Comparison of ENCODE assay signal across 1 cellular context in genomic region chr2:201057715-201058248, GRCh38.
TF ChIP-seq lines count a peak whose summit lies in the region.

No MANE protein-coding gene starts in this region.

TF ChIP-seq in HepG2, 621 proteins besides CTCF, POLR2A, EP300 and RAD21 (continued from another document and continues in another):
- TF ChIP-seq ZNF646 (CRISPR knock-in tag; IDR thresholded peaks at IDR 0.05): no peak
- TF ChIP-seq DMTF1 (CRISPR knock-in tag; IDR thresholded peaks at IDR 0.05): no peak
- TF ChIP-seq ZNF496 (CRISPR knock-in tag; IDR thresholded peaks at IDR 0.05; ENCODE audit: insufficient replicate concordance): no peak
- no peak for TF ChIP-seq NPAS2 (CRISPR knock-in tag; IDR thresholded peaks at IDR 0.05; ENCODE audit: borderline replicate concordance)
- TF ChIP-seq ZNF180 (CRISPR knock-in tag; IDR thresholded peaks at IDR 0.05; ENCODE audit: borderline replicate concordance, low read depth): no peak
- peak; percentile 99 to 100 for TF ChIP-seq MAFK (conservative IDR thresholded peaks at IDR 0.05 in 1 of 2, IDR thresholded peaks at IDR 0.05 in 1 of 2; ENCODE audit: low read length in 2 of 2)
- TF ChIP-seq ZNF432 (CRISPR knock-in tag; IDR thresholded peaks at IDR 0.05; ENCODE audit: borderline replicate concordance): no peak
- TF ChIP-seq ZNF12 (CRISPR knock-in tag; IDR thresholded peaks at IDR 0.05): peak; percentile 85
- TF ChIP-seq ZNF138 (CRISPR knock-in tag; IDR thresholded peaks at IDR 0.05; ENCODE audit: low read depth): no peak
- no peak for TF ChIP-seq REST (IDR thresholded peaks at IDR 0.05; ENCODE audit: borderline replicate concordance in 1 of 2, low read depth in 1 of 2, low read length in 2 of 2)
- TF ChIP-seq ZBTB3 (CRISPR knock-in tag; IDR thresholded peaks at IDR 0.05; ENCODE audit: borderline replicate concordance, low read depth): peak; percentile 23; the same call in 1 of the 2 replicates
- TF ChIP-seq E2F2 (CRISPR knock-in tag; IDR thresholded peaks at IDR 0.05; ENCODE audit: borderline replicate concordance): no peak
- TF ChIP-seq ZNF850 (CRISPR knock-in tag; conservative IDR thresholded peaks at IDR 0.05): no peak
- no peak for TF ChIP-seq ZNF709 (CRISPR knock-in tag; IDR thresholded peaks at IDR 0.05)
- TF ChIP-seq ZKSCAN5 (CRISPR knock-in tag; IDR thresholded peaks at IDR 0.05): no peak
- peak; percentile 99 for TF ChIP-seq MAFF (IDR thresholded peaks at IDR 0.05; ENCODE audit: low read depth, low read length)
- no peak for TF ChIP-seq CREB1 (IDR thresholded peaks at IDR 0.05)
- peak; percentile 51; the same call in 1 of the 2 replicates for TF ChIP-seq CREB1 (CRISPR knock-in tag; IDR thresholded peaks at IDR 0.05)
- TF ChIP-seq PAWR (CRISPR knock-in tag; IDR thresholded peaks at IDR 0.05; ENCODE audit: borderline replicate concordance): no peak
- TF ChIP-seq MXD4 (CRISPR knock-in tag; IDR thresholded peaks at IDR 0.05): no peak
- TF ChIP-seq ARHGAP35 (CRISPR knock-in tag; IDR thresholded peaks at IDR 0.05; ENCODE audit: borderline replicate concordance): no peak
- no peak for TF ChIP-seq PITX1 (CRISPR knock-in tag; IDR thresholded peaks at IDR 0.05)
- no peak for TF ChIP-seq ZBTB21 (CRISPR knock-in tag; IDR thresholded peaks at IDR 0.05)
- TF ChIP-seq NFAT5 (CRISPR knock-in tag; IDR thresholded peaks at IDR 0.05): no peak
- no peak for TF ChIP-seq EED (CRISPR knock-in tag; IDR thresholded peaks at IDR 0.05)
- no peak for TF ChIP-seq ZNF558 (CRISPR knock-in tag; IDR thresholded peaks at IDR 0.05; ENCODE audit: borderline replicate concordance)
- 0 out of 2 replicates have a peak, but pooled peaks have one; percentile 25 for TF ChIP-seq MIXL1 (CRISPR knock-in tag; IDR thresholded peaks at IDR 0.05)
- peak; percentile 88; the same call in 1 of the 2 replicates for TF ChIP-seq SALL1 (CRISPR knock-in tag; IDR thresholded peaks at IDR 0.05)
- 0 out of 2 replicates have a peak, but pooled peaks have one; percentile 58 for TF ChIP-seq TARDBP (CRISPR knock-in tag; IDR thresholded peaks at IDR 0.05)
- TF ChIP-seq ELF3 (CRISPR knock-in tag; IDR thresholded peaks at IDR 0.05): peak; percentile 78
- no peak for TF ChIP-seq ATAD3A (CRISPR knock-in tag; IDR thresholded peaks at IDR 0.05)
- TF ChIP-seq BATF2 (CRISPR knock-in tag; IDR thresholded peaks at IDR 0.05): no peak
- TF ChIP-seq TCF7L2 (IDR thresholded peaks at IDR 0.05; ENCODE audit: low read depth, low read length): peak; percentile 95
- no peak for TF ChIP-seq ZNF136 (CRISPR knock-in tag; IDR thresholded peaks at IDR 0.05; ENCODE audit: low read depth)
- TF ChIP-seq KDM5A (IDR thresholded peaks at IDR 0.05; ENCODE audit: borderline replicate concordance, low read length): no peak
- 0 out of 2 replicates have a peak, but pooled peaks have one; percentile 25 for TF ChIP-seq KDM3A (CRISPR knock-in tag; IDR thresholded peaks at IDR 0.05; ENCODE audit: low read depth)
- peak; percentile 63; the same call in 1 of the 2 replicates for TF ChIP-seq NR2F2 (IDR thresholded peaks at IDR 0.05; ENCODE audit: borderline replicate concordance, low read depth)
- TF ChIP-seq, protein P1, sequence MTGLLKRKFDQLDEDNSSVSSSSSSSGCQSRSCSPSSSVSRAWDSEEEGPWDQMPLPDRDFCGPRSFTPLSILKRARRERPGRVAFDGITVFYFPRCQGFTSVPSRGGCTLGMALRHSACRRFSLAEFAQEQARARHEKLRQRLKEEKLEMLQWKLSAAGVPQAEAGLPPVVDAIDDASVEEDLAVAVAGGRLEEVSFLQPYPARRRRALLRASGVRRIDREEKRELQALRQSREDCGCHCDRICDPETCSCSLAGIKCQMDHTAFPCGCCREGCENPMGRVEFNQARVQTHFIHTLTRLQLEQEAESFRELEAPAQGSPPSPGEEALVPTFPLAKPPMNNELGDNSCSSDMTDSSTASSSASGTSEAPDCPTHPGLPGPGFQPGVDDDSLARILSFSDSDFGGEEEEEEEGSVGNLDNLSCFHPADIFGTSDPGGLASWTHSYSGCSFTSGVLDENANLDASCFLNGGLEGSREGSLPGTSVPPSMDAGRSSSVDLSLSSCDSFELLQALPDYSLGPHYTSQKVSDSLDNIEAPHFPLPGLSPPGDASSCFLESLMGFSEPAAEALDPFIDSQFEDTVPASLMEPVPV (CRISPR knock-in tag; IDR thresholded peaks at IDR 0.05): peak; percentile 72; the same call in 1 of the 2 replicates
- no peak for TF ChIP-seq GTF2F1 (IDR thresholded peaks at IDR 0.05; ENCODE audit: low read length)
- TF ChIP-seq NR2C2 (CRISPR knock-in tag; IDR thresholded peaks at IDR 0.05; ENCODE audit: borderline replicate concordance): peak; percentile 57; the same call in 1 of the 2 replicates
- no peak for TF ChIP-seq ZNF788 (CRISPR knock-in tag; IDR thresholded peaks at IDR 0.05; ENCODE audit: borderline replicate concordance)
- TF ChIP-seq DMAP1 (CRISPR knock-in tag; IDR thresholded peaks at IDR 0.05): peak; percentile 78; the same call in 1 of the 2 replicates
- no peak for TF ChIP-seq PRPF4 (IDR thresholded peaks at IDR 0.05; ENCODE audit: low read depth, low read length, poor library complexity, severe bottlenecking)
